In genomic region chr15:41791970-41792637, GRCh38 we compare ENCODE assay signal across 13 cellular contexts. TPM values are rescaled to one million over a fixed set of nuclear protein-coding genes. Genes with fewer than 3 reads are reported as not detected.
DNase-seq lines count a peak whose midpoint lies in the region; TF ChIP-seq lines count a peak whose summit lies in the region.
"Had no signal": no experiment of that assay in that cellular context is flagged by ENCODE, and none has a peak within 500 bp of the region (broad histone marks: within the 10 kb centered on the region; RNA-seq: fewer than 3 reads in every experiment).

No MANE protein-coding gene starts in this region.

- no peaks in the 10 kb centered on the region for H3K79me1 ChIP-seq in mesendoderm (ENCODE audit: low read length)

- no peak overlapping the region for H3K4me3 ChIP-seq in BLaER1
- H3K4me3 ChIP-seq in mesendoderm (ENCODE audit: low read length): no peak overlapping the region
- H3K4me3 ChIP-seq: lung had no signal

- H3K4me2 ChIP-seq in BLaER1 (peak overlapping the region; percentile 91), mesendoderm (ENCODE audit: low read length) (no peak overlapping the region)

- 0 out of 2 replicates have a peak overlapping the region, but pooled peaks have one; percentile 12 for H3K9ac ChIP-seq in BLaER1
- no peak overlapping the region for H3K9ac ChIP-seq in mesendoderm (ENCODE audit: low read length)

- H3K27ac ChIP-seq in BLaER1: peak overlapping the region; percentile 85
- H3K27ac ChIP-seq in RWPE1: peak overlapping the region; percentile 86
- H3K27ac ChIP-seq in mesendoderm (ENCODE audit: low read depth, low read length): no peak overlapping the region
- H3K27ac ChIP-seq: WERI-Rb-1 had no signal

- H3K27me3 ChIP-seq in BLaER1 (no peaks in the 10 kb centered on the region), mesendoderm (ENCODE audit: insufficient read depth, low read length, poor library complexity) (no peaks in the 10 kb centered on the region)

- H3K18ac ChIP-seq in mesendoderm (ENCODE audit: low read length): no peak overlapping the region

- H4K8ac ChIP-seq in mesendoderm (ENCODE audit: low read depth, low read length): no peak overlapping the region

- no peak overlapping the region for H3K4ac ChIP-seq in mesendoderm (ENCODE audit: low read depth, low read length)

- peak overlapping the region; percentile 84 for H3K23ac ChIP-seq in mesendoderm (ENCODE audit: low read length)

- no peak overlapping the region for H3K56ac ChIP-seq in mesendoderm (ENCODE audit: low read length)

- no peaks in the 10 kb centered on the region for H3K79me2 ChIP-seq in mesendoderm (ENCODE audit: control insufficient read depth, insufficient read depth, low read length)

- DNase-seq in LHCN-M2 (ENCODE audit: low read depth): peak; percentile 78
- DNase-seq in RWPE1 (ENCODE audit: low spot score): no peak
- no peak for DNase-seq in mesendoderm
- no peak for DNase-seq in 8988T
- DNase-seq in mucosa of gallbladder (ENCODE audit: low spot score): no peak
- no peak for DNase-seq in occipital lobe (lab: John Stamatoyannopoulos, UW)
- no peak for DNase-seq in stimulated activated naive CD4-positive, alpha-beta T cell (lab: John Stamatoyannopoulos, UW)
- DNase-seq: activated T-cell treated with anti-CD3 and anti-CD28 coated beads, Interleukin-2, amount 50 U/mL, for 1 hour; posterior cingulate gyrus; stimulated activated CD4-positive, alpha-beta T cell treated with anti-CD3 and anti-CD28 coated beads, Interleukin-4, amount 100 ng/mL, for 4 hours; WERI-Rb-1 had no signal

- WGBS in mesendoderm (ENCODE audit: extremely low coverage, insufficient coverage, low lambda C conversion rate): no CpG with 5 or more reads among the region's 6 CpGs

- H3K4me1 ChIP-seq in BLaER1 (peaks cover 99% of the 10 kb centered on the region), mesendoderm (ENCODE audit: control insufficient read depth, low read depth, low read length) (peaks cover 23% of the 10 kb centered on the region)

- no peak overlapping the region for H2BK5ac ChIP-seq in mesendoderm (ENCODE audit: low read length)

- H3K36me3 ChIP-seq in BLaER1 (no peaks in the 10 kb centered on the region), mesendoderm (ENCODE audit: control insufficient read depth, insufficient read depth, low read length) (no peaks in the 10 kb centered on the region)
- H3K36me3 ChIP-seq: WERI-Rb-1 had no signal

- TF ChIP-seq CTCF in RWPE1 (conservative IDR thresholded peaks at IDR 0.05; ENCODE audit: low read depth): no peak

- CTCF ChIA-PET in RWPE1 (lab: Yijun Ruan, JAX): interaction anchor here (0.7 kb wide), 1 partner anchor 363 kb away, joined by 3 read pairs; no protein-coding TSS in a partner anchor

- no peaks in the 10 kb centered on the region for H4K20me1 ChIP-seq in BLaER1

- no peak overlapping the region for H2BK120ac ChIP-seq in mesendoderm (ENCODE audit: low read depth, low read length)

- no peak overlapping the region for H2BK15ac ChIP-seq in mesendoderm (replicated peaks; ENCODE audit: low read depth)

- H4K5ac ChIP-seq in mesendoderm (ENCODE audit: low read length): no peak overlapping the region

- H3K9me3 ChIP-seq in BLaER1: no peaks in the 10 kb centered on the region

- POLR2A ChIA-PET in RWPE1 (lab: Yijun Ruan, JAX; ENCODE audit: low non-redundant PET): no interaction called here

- H2AK5ac ChIP-seq in mesendoderm (ENCODE audit: low read length): no peak overlapping the region

RNA-seq across cellular contexts. Expression of gene MAPKBP1, which starts 17.8 kb away (rescaled TPM):
- total RNA-seq in LHCN-M2 (2014; rRNA removed) (18.3 and 20.7 TPM in 2 replicates), mucosa of gallbladder (27.0 TPM), occipital lobe (32.4 TPM)
- polyA plus RNA-seq in LHCN-M2 (2012): 7.4 TPM
- 3.0 TPM for polyA plus RNA-seq in mesendoderm (2013, experiment 1 of 2)
- 2.9 TPM for polyA plus RNA-seq in mesendoderm (2013, experiment 2 of 2)

RNA-seq across cellular contexts. Expression of gene JMJD7, which starts 35.8 kb away (rescaled TPM):
- total RNA-seq in LHCN-M2 (2014; rRNA removed) (3.7 and 5.7 TPM in 2 replicates), mucosa of gallbladder (21.0 TPM), occipital lobe (3.0 TPM)
- polyA plus RNA-seq in LHCN-M2 (2012): 4.2 TPM
- 5.6 TPM for polyA plus RNA-seq in mesendoderm (2013, experiment 1 of 2)
- polyA plus RNA-seq in mesendoderm (2013, experiment 2 of 2): 6.4 TPM

RNA-seq across cellular contexts. Expression of gene PLA2G4B, which starts 46.5 kb away (rescaled TPM):
- 1.2 and 1.3 TPM in 2 replicates for total RNA-seq in LHCN-M2 (2014; rRNA removed)
- polyA plus RNA-seq in LHCN-M2 (2012): 0.64 TPM
- 4.7 TPM for polyA plus RNA-seq in mesendoderm (2013, experiment 1 of 2)
- polyA plus RNA-seq in mesendoderm (2013, experiment 2 of 2): 3.4 TPM
- total RNA-seq in mucosa of gallbladder: 20.7 TPM
- 2.5 TPM for total RNA-seq in occipital lobe
